35 cellular contexts compared by ENCODE assay signal in the genomic region with DNA sequence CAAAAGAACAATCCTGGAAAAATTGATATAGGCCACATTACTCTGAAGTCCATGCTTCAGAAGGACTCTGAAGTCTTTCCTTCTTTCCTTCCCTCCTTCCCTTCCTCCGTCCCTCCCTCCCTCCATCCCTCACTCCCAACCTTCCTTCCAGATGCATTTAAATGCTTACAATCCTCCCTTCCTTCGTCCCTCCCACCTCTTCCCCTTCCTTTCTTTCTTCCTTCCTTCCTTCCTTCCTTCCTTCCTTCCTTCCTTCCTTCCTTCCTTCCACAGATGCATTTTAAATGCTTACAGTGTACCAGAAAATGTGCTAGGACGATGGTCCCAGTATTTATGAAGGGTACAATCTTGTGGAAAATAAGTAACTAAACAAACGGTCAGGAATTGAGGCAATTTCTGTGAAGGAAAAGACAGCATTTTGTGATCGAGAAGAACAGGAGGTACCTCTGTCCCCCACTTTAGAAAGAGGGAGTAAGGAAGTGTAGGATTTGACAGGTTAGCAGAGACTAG.
"Had no signal": no experiment of that assay in that cellular context is flagged by ENCODE, and none has a peak within 500 bp of the region (broad histone marks: within the 10 kb centered on the region; RNA-seq: fewer than 3 reads in every experiment).

No MANE protein-coding gene starts in this region.

- ATAC-seq: activated CD8-positive, alpha-beta memory T cell treated with anti-CD3 and anti-CD28 coated beads, Interleukin-2, amount 10 ng/mL, durations not matched to agents 7 days and 5 days; activated naive CD8-positive, alpha-beta T cell treated with anti-CD3 and anti-CD28 coated beads, Interleukin-2, amount 50 U/mL, for 24 hours; PC-3 had no signal

- H3K36me3 ChIP-seq: Peyer's patch, SJSA1, WERI-Rb-1 had no signal

- H3K27me3 ChIP-seq: Peyer's patch, SJSA1 had no signal

- H3K9me3 ChIP-seq: Peyer's patch, SJSA1 had no signal

- DNase-seq: activated CD4-positive, alpha-beta memory T cell treated with anti-CD3 and anti-CD28 coated beads, Interleukin-2, amount 10 ng/mL, durations not matched to agents 7 days and 5 days; activated CD4-positive, alpha-beta T cell treated with anti-CD3 and anti-CD28 coated beads for 1 hour; activated CD4-positive, alpha-beta T cell treated with anti-CD3 and anti-CD28 coated beads for 48 hours; activated CD4-positive, CD25-positive, alpha-beta regulatory T cell; activated CD8-positive, alpha-beta memory T cell treated with anti-CD3 and anti-CD28 coated beads for 24 hours; activated CD8-positive, alpha-beta memory T cell treated with anti-CD3 and anti-CD28 coated beads, Interleukin-2, amount 10 ng/mL, durations not matched to agents 7 days and 5 days; activated CD8-positive, alpha-beta memory T cell treated with anti-CD3 and anti-CD28 coated beads, Interleukin-2, amount 50 U/mL, for 48 hours; activated effector memory CD4-positive, alpha-beta T cell treated with Interleukin-2 at 50 U/mL for 16 hours; activated naive CD4-positive, alpha-beta T cell treated with anti-CD3 and anti-CD28 coated beads, Interleukin-2, amount 10 ng/mL, durations not matched to agents 7 days and 5 days; activated naive CD8-positive, alpha-beta T cell treated with anti-CD3 and anti-CD28 coated beads, Interleukin-2, amount 50 U/mL, for 24 hours; activated T-cell treated with anti-CD3 and anti-CD28 coated beads, Interleukin-2, amount 50 U/mL, for 48 hours; anterior cingulate cortex; central memory CD4-positive, alpha-beta T cell; Kasumi-1; KG1; MM.1S; MV-4-11; NCI-H1092; NCI-H1436 treated with DMSO at 0.1 percent for 48 hours; NCI-H187; NCI-H2029 treated with DMSO at 0.1 percent for 48 hours; NCI-H2107; NCI-H2171; NCI-H510A; NCI-H526; NCI-H748 treated with DMSO at 0.1 percent for 48 hours; NK-92 treated with Interleukin-12 subunit alpha and Interleukin-12 subunit beta, amount 100 ng/mL, for 24 hours; PC-3; Peyer's patch; RPMI8226; SHP77 treated with DMSO at 0.1 percent for 48 hours; SW 1271; T1000; WERI-Rb-1 had no signal

- H3K4me1 ChIP-seq: Peyer's patch, SJSA1 had no signal

- H3K27ac ChIP-seq: Peyer's patch, SJSA1, WERI-Rb-1 had no signal

- H3K4me3 ChIP-seq: Peyer's patch, SJSA1 had no signal
